ENCODE assay signal across 1 cellular context in the genomic region with DNA sequence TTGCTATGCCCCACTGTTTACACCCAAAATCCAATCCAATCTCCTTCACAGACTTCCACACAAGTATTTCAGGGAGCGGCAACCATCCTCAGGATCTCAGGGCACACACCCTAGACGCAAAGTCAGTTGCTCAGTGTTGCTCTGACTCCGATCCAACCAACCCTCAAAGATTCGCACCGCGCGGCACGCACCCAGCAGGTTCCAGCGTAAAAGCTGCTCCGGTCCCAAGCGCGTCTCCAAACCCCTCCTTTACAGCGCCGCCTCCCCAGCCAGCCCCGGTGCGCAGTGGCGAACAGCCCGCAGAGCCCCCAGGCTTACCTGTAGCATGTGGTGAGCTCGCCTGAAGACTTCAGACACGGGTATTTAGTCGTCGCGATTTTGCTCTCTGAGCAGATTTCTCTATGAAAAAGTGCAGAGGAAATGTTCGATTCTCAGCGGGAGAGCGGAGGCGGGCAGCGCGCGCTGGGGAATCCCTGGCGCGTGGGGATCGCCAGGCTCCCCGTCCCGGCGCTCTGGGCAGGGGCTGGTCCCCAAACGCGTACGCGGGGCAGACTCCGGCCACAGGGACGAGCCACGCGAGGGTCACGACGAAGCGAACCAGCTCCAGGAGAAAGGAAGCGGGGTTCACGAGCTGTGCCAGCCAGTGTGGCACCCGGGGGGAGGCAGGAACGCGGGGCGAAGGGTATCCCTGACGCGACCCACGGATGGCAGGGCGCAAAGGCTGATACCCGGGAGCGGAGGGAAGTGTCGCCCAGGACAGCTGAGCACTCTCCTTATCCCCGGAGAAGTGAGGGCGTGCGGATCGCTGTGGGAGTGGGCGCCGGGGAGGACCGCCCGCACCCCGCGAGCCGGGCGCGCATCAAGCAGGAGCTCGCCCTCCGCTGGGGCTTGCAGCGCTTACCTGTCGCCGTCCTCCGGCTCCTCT.
TF ChIP-seq lines count a peak whose summit lies in the region.

No MANE protein-coding gene starts in this region.

TF ChIP-seq in HEK293, 187 proteins besides CTCF, POLR2A, EP300 and RAD21 (continued from another document and continues in another):
- TF ChIP-seq HOXA7 (CRISPR knock-in tag; IDR thresholded peaks at IDR 0.05; ENCODE audit: borderline replicate concordance), result no peak
- TF ChIP-seq, protein P1, sequence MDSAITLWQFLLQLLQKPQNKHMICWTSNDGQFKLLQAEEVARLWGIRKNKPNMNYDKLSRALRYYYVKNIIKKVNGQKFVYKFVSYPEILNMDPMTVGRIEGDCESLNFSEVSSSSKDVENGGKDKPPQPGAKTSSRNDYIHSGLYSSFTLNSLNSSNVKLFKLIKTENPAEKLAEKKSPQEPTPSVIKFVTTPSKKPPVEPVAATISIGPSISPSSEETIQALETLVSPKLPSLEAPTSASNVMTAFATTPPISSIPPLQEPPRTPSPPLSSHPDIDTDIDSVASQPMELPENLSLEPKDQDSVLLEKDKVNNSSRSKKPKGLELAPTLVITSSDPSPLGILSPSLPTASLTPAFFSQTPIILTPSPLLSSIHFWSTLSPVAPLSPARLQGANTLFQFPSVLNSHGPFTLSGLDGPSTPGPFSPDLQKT (IDR thresholded peaks at IDR 0.05; ENCODE audit: borderline replicate concordance, low read depth, low read length), result no peak
- no peak for TF ChIP-seq WT1 (tag by site-specific recombination; IDR thresholded peaks at IDR 0.05)
- TF ChIP-seq, protein P2, sequence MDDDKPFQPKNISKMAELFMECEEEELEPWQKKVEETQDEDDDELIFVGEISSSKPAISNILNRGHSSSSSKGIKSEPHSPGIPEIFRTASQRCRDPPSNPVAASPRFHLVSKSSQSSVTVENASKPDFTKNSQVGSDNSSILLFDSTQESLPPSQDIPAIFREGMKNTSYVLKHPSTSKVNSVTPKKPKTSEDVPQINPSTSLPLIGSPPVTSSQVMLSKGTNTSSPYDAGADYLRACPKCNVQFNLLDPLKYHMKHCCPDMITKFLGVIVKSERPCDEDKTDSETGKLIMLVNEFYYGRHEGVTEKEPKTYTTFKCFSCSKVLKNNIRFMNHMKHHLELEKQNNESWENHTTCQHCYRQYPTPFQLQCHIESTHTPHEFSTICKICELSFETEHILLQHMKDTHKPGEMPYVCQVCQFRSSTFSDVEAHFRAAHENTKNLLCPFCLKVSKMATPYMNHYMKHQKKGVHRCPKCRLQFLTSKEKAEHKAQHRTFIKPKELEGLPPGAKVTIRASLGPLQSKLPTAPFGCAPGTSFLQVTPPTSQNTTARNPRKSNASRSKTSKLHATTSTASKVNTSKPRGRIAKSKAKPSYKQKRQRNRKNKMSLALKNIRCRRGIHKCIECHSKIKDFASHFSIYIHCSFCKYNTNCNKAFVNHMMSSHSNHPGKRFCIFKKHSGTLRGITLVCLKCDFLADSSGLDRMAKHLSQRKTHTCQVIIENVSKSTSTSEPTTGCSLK (tag by site-specific recombination; IDR thresholded peaks at IDR 0.05), result no peak
- TF ChIP-seq, protein P3, sequence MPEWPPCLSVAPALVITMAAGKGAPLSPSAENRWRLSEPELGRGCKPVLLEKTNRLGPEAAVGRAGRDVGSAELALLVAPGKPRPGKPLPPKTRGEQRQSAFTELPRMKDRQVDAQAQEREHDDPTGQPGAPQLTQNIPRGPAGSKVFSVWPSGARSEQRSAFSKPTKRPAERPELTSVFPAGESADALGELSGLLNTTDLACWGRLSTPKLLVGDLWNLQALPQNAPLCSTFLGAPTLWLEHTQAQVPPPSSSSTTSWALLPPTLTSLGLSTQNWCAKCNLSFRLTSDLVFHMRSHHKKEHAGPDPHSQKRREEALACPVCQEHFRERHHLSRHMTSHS (tag by site-specific recombination; IDR thresholded peaks at IDR 0.05), result no peak
- no peak for TF ChIP-seq ZFP3 (tag by site-specific recombination; IDR thresholded peaks at IDR 0.05; ENCODE audit: low read depth)
- TF ChIP-seq, protein P4, sequence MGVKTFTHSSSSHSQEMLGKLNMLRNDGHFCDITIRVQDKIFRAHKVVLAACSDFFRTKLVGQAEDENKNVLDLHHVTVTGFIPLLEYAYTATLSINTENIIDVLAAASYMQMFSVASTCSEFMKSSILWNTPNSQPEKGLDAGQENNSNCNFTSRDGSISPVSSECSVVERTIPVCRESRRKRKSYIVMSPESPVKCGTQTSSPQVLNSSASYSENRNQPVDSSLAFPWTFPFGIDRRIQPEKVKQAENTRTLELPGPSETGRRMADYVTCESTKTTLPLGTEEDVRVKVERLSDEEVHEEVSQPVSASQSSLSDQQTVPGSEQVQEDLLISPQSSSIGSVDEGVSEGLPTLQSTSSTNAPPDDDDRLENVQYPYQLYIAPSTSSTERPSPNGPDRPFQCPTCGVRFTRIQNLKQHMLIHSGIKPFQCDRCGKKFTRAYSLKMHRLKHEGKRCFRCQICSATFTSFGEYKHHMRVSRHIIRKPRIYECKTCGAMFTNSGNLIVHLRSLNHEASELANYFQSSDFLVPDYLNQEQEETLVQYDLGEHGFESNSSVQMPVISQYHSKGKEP (tag by site-specific recombination; IDR thresholded peaks at IDR 0.05), result no peak
- TF ChIP-seq ZNF510 (tag by site-specific recombination; IDR thresholded peaks at IDR 0.05; ENCODE audit: insufficient replicate concordance), result no peak
- TF ChIP-seq, protein P5, sequence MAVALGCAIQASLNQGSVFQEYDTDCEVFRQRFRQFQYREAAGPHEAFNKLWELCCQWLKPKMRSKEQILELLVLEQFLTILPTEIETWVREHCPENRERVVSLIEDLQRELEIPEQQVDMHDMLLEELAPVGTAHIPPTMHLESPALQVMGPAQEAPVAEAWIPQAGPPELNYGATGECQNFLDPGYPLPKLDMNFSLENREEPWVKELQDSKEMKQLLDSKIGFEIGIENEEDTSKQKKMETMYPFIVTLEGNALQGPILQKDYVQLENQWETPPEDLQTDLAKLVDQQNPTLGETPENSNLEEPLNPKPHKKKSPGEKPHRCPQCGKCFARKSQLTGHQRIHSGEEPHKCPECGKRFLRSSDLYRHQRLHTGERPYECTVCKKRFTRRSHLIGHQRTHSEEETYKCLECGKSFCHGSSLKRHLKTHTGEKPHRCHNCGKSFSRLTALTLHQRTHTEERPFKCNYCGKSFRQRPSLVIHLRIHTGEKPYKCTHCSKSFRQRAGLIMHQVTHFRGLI (tag by site-specific recombination; IDR thresholded peaks at IDR 0.05), result no peak
- TF ChIP-seq GLIS1 (tag by site-specific recombination; IDR thresholded peaks at IDR 0.05), result peak; percentile 70
- TF ChIP-seq ZNF211 (tag by site-specific recombination; IDR thresholded peaks at IDR 0.05; ENCODE audit: low read depth), result no peak
- no peak for TF ChIP-seq ZNF530 (tag by site-specific recombination; IDR thresholded peaks at IDR 0.05; ENCODE audit: low read depth)
- TF ChIP-seq HOXD13 (CRISPR knock-in tag; IDR thresholded peaks at IDR 0.05; ENCODE audit: borderline replicate concordance), result no peak
- TF ChIP-seq ZNF391 (tag by site-specific recombination; IDR thresholded peaks at IDR 0.05; ENCODE audit: borderline replicate concordance, low read depth), result no peak
- TF ChIP-seq ZNF274 (IDR thresholded peaks at IDR 0.05; ENCODE audit: low read length), result no peak
- TF ChIP-seq ZNF274 (tag by site-specific recombination; IDR thresholded peaks at IDR 0.05; ENCODE audit: borderline replicate concordance), result no peak
- TF ChIP-seq ZNF366 (tag by site-specific recombination; conservative IDR thresholded peaks at IDR 0.05), result no peak
- TF ChIP-seq ZNF169 (tag by site-specific recombination; IDR thresholded peaks at IDR 0.05), result no peak
- TF ChIP-seq ZNF354C (tag by site-specific recombination; IDR thresholded peaks at IDR 0.05; ENCODE audit: borderline replicate concordance, low read depth), result no peak
- TF ChIP-seq, protein P6, sequence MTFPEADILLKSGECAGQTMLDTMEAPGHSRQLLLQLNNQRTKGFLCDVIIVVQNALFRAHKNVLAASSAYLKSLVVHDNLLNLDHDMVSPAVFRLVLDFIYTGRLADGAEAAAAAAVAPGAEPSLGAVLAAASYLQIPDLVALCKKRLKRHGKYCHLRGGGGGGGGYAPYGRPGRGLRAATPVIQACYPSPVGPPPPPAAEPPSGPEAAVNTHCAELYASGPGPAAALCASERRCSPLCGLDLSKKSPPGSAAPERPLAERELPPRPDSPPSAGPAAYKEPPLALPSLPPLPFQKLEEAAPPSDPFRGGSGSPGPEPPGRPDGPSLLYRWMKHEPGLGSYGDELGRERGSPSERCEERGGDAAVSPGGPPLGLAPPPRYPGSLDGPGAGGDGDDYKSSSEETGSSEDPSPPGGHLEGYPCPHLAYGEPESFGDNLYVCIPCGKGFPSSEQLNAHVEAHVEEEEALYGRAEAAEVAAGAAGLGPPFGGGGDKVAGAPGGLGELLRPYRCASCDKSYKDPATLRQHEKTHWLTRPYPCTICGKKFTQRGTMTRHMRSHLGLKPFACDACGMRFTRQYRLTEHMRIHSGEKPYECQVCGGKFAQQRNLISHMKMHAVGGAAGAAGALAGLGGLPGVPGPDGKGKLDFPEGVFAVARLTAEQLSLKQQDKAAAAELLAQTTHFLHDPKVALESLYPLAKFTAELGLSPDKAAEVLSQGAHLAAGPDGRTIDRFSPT (tag by site-specific recombination; IDR thresholded peaks at IDR 0.05), result peak; percentile 78; the same call in 1 of the 2 replicates
- TF ChIP-seq, protein P7, sequence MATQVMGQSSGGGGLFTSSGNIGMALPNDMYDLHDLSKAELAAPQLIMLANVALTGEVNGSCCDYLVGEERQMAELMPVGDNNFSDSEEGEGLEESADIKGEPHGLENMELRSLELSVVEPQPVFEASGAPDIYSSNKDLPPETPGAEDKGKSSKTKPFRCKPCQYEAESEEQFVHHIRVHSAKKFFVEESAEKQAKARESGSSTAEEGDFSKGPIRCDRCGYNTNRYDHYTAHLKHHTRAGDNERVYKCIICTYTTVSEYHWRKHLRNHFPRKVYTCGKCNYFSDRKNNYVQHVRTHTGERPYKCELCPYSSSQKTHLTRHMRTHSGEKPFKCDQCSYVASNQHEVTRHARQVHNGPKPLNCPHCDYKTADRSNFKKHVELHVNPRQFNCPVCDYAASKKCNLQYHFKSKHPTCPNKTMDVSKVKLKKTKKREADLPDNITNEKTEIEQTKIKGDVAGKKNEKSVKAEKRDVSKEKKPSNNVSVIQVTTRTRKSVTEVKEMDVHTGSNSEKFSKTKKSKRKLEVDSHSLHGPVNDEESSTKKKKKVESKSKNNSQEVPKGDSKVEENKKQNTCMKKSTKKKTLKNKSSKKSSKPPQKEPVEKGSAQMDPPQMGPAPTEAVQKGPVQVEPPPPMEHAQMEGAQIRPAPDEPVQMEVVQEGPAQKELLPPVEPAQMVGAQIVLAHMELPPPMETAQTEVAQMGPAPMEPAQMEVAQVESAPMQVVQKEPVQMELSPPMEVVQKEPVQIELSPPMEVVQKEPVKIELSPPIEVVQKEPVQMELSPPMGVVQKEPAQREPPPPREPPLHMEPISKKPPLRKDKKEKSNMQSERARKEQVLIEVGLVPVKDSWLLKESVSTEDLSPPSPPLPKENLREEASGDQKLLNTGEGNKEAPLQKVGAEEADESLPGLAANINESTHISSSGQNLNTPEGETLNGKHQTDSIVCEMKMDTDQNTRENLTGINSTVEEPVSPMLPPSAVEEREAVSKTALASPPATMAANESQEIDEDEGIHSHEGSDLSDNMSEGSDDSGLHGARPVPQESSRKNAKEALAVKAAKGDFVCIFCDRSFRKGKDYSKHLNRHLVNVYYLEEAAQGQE (tag by site-specific recombination; IDR thresholded peaks at IDR 0.05), result no peak
- TF ChIP-seq, protein P8, sequence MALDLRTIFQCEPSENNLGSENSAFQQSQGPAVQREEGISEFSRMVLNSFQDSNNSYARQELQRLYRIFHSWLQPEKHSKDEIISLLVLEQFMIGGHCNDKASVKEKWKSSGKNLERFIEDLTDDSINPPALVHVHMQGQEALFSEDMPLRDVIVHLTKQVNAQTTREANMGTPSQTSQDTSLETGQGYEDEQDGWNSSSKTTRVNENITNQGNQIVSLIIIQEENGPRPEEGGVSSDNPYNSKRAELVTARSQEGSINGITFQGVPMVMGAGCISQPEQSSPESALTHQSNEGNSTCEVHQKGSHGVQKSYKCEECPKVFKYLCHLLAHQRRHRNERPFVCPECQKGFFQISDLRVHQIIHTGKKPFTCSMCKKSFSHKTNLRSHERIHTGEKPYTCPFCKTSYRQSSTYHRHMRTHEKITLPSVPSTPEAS (tag by site-specific recombination; IDR thresholded peaks at IDR 0.05), result no peak
- TF ChIP-seq, protein P9, sequence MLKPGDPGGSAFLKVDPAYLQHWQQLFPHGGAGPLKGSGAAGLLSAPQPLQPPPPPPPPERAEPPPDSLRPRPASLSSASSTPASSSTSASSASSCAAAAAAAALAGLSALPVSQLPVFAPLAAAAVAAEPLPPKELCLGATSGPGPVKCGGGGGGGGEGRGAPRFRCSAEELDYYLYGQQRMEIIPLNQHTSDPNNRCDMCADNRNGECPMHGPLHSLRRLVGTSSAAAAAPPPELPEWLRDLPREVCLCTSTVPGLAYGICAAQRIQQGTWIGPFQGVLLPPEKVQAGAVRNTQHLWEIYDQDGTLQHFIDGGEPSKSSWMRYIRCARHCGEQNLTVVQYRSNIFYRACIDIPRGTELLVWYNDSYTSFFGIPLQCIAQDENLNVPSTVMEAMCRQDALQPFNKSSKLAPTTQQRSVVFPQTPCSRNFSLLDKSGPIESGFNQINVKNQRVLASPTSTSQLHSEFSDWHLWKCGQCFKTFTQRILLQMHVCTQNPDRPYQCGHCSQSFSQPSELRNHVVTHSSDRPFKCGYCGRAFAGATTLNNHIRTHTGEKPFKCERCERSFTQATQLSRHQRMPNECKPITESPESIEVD (tag by site-specific recombination; IDR thresholded peaks at IDR 0.05), result no peak
- peak; percentile 88 for TF ChIP-seq GLIS2 (tag by site-specific recombination; IDR thresholded peaks at IDR 0.05)
- peak; percentile 88 for TF ChIP-seq ZNF394 (tag by site-specific recombination; IDR thresholded peaks at IDR 0.05; ENCODE audit: borderline replicate concordance)
- TF ChIP-seq, protein P10, sequence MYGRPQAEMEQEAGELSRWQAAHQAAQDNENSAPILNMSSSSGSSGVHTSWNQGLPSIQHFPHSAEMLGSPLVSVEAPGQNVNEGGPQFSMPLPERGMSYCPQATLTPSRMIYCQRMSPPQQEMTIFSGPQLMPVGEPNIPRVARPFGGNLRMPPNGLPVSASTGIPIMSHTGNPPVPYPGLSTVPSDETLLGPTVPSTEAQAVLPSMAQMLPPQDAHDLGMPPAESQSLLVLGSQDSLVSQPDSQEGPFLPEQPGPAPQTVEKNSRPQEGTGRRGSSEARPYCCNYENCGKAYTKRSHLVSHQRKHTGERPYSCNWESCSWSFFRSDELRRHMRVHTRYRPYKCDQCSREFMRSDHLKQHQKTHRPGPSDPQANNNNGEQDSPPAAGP (tag by site-specific recombination; IDR thresholded peaks at IDR 0.05), result no peak
- TF ChIP-seq, protein P11, sequence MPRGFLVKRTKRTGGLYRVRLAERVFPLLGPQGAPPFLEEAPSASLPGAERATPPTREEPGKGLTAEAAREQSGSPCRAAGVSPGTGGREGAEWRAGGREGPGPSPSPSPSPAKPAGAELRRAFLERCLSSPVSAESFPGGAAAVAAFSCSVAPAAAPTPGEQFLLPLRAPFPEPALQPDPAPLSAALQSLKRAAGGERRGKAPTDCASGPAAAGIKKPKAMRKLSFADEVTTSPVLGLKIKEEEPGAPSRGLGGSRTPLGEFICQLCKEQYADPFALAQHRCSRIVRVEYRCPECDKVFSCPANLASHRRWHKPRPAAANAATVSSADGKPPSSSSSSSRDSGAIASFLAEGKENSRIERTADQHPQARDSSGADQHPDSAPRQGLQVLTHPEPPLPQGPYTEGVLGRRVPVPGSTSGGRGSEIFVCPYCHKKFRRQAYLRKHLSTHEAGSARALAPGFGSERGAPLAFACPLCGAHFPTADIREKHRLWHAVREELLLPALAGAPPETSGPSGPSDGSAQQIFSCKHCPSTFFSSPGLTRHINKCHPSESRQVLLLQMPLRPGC (tag by site-specific recombination; IDR thresholded peaks at IDR 0.05), result no peak
- TF ChIP-seq ZNF48 (tag by site-specific recombination; IDR thresholded peaks at IDR 0.05), result no peak
- TF ChIP-seq GLI2 (tag by site-specific recombination; IDR thresholded peaks at IDR 0.05; ENCODE audit: borderline replicate concordance, low read depth), result no peak
